8 cellular contexts compared by ENCODE assay signal in genomic region chr13:111152836-111153235, GRCh38. TPM values are rescaled to one million over a fixed set of nuclear protein-coding genes. Genes with fewer than 3 reads are reported as not detected.
DNase-seq lines count a peak whose midpoint lies in the region; ATAC-seq lines count a peak whose summit lies in the region.

No MANE protein-coding gene starts in this region.

- H3K9me2 ChIP-seq in Karpas-422 (replicated peaks; ENCODE audit: insufficient read depth, low read length) = no peaks in the 10 kb centered on the region

- H3K36me3 ChIP-seq in CD4-positive, CD25-positive, alpha-beta regulatory T cell (ENCODE audit: control insufficient read depth, insufficient read depth, low read length) = peaks cover 5% of the 10 kb centered on the region
- H3K36me3 ChIP-seq in Karpas-422 (ENCODE audit: insufficient read depth, low read length) (peaks cover 5% of the 10 kb centered on the region), mucosa of rectum (ENCODE audit: control insufficient read depth in 2 of 2, insufficient read depth in 2 of 2, low read length in 2 of 2) (peaks cover 0 to 3% of the 10 kb centered on the region in 2 donors)

- H3K4me3 Mint-ChIP-seq in CD4-positive, CD25-positive, alpha-beta regulatory T cell = peak overlapping the region; percentile 91 to 96 (median 95)
- peak overlapping the region; percentile 87 for H3K4me3 Mint-ChIP-seq in central memory CD8-positive, alpha-beta T cell

- H3K27me3 Mint-ChIP-seq in CD4-positive, CD25-positive, alpha-beta regulatory T cell = peaks cover 31% of the 10 kb centered on the region
- peaks cover 6% of the 10 kb centered on the region for H3K27me3 Mint-ChIP-seq in central memory CD8-positive, alpha-beta T cell

- H3K27me3 ChIP-seq in CD4-positive, CD25-positive, alpha-beta regulatory T cell (ENCODE audit: control insufficient read depth, insufficient read depth, low read length) = peaks cover 4% of the 10 kb centered on the region
- H3K27me3 ChIP-seq in Karpas-422 (ENCODE audit: low read length) (no peaks in the 10 kb centered on the region), mucosa of rectum (ENCODE audit: control insufficient read depth in 2 of 2, insufficient read depth in 2 of 2, low read length in 2 of 2) (peaks cover 0 to 3% of the 10 kb centered on the region in 2 donors)

- H3K9me3 Mint-ChIP-seq in CD4-positive, CD25-positive, alpha-beta regulatory T cell = no peaks in the 10 kb centered on the region
- no peaks in the 10 kb centered on the region for H3K9me3 Mint-ChIP-seq in central memory CD8-positive, alpha-beta T cell

- H3K36me3 Mint-ChIP-seq in CD4-positive, CD25-positive, alpha-beta regulatory T cell = peaks cover 5% of the 10 kb centered on the region
- H3K36me3 Mint-ChIP-seq in central memory CD8-positive, alpha-beta T cell (ENCODE audit: insufficient read depth) = peaks cover 14% of the 10 kb centered on the region

- H3K9ac ChIP-seq in Karpas-422 (ENCODE audit: low read length) (peak overlapping the region; percentile 90), mucosa of rectum (ENCODE audit: low read depth in 1 of 2, low read length in 2 of 2) (peak overlapping the region; percentile 82 to 97)

- no peak for ATAC-seq in CD4-positive, CD25-positive, alpha-beta regulatory T cell (ENCODE audit: low read depth in 2 of 2)
- no peak for ATAC-seq in central memory CD8-positive, alpha-beta T cell (replicated peaks; ENCODE audit: extremely low read depth, poor library complexity, severe bottlenecking)
- no peak for ATAC-seq in GM21390 (IDR thresholded peaks at IDR 0.05; ENCODE audit: unreplicated experiment)

- H3K4me2 ChIP-seq in Karpas-422 (ENCODE audit: low read depth, low read length, poor library complexity, severe bottlenecking) = peak overlapping the region; percentile 96

- peak overlapping the region; percentile 63 for H3K4me3 ChIP-seq in CD4-positive, CD25-positive, alpha-beta regulatory T cell (ENCODE audit: low read depth, low read length)
- H3K4me3 ChIP-seq in Karpas-422 (ENCODE audit: low read length) (peak overlapping the region; percentile 88), mucosa of rectum (ENCODE audit: low read length in 2 of 2) (peak overlapping the region; percentile 89 to 95)

- H3K79me2 ChIP-seq in Karpas-422 (ENCODE audit: low read length) = peaks cover 42% of the 10 kb centered on the region

- H3K27ac Mint-ChIP-seq in CD4-positive, CD25-positive, alpha-beta regulatory T cell = peak overlapping the region; percentile 91 to 94 (median 93)
- H3K27ac Mint-ChIP-seq in central memory CD8-positive, alpha-beta T cell (ENCODE audit: low read depth) = peak overlapping the region; percentile 93

- H4K20me1 ChIP-seq in Karpas-422 (ENCODE audit: insufficient read depth, low read depth, low read length) = peaks cover 7% of the 10 kb centered on the region; the same call in 1 of the 2 replicates

- H3K4me1 Mint-ChIP-seq in CD4-positive, CD25-positive, alpha-beta regulatory T cell = peaks cover 20 to 40% (median 29%) of the 10 kb centered on the region in 4 donors
- H3K4me1 Mint-ChIP-seq in central memory CD8-positive, alpha-beta T cell = peaks cover 15% of the 10 kb centered on the region

- H2AFZ ChIP-seq in Karpas-422 (ENCODE audit: low read length) = peak overlapping the region; percentile 48; the same call in 1 of the 2 replicates

- peak overlapping the region; percentile 80 for H3K27ac ChIP-seq in CD4-positive, CD25-positive, alpha-beta regulatory T cell (ENCODE audit: insufficient read depth, low read length, poor library complexity, severe bottlenecking)
- H3K27ac ChIP-seq in Karpas-422 (ENCODE audit: low read length) (peak overlapping the region; percentile 9; the same call in 1 of the 2 replicates), mucosa of rectum (ENCODE audit: low read depth in 2 of 2, low read length in 2 of 2) (peak overlapping the region; percentile 97 to 99)

- H3K9me3 ChIP-seq in CD4-positive, CD25-positive, alpha-beta regulatory T cell (ENCODE audit: control insufficient read depth in 2 of 2, low read length in 2 of 2) = no peaks in the 10 kb centered on the region
- no peaks in the 10 kb centered on the region for H3K9me3 ChIP-seq in Karpas-422 (ENCODE audit: low read length)
- no peaks in the 10 kb centered on the region for H3K9me3 ChIP-seq in mucosa of rectum (ENCODE audit: control insufficient read depth in 2 of 2, low read length in 2 of 2)

- peaks cover 28% of the 10 kb centered on the region for H3K4me1 ChIP-seq in CD4-positive, CD25-positive, alpha-beta regulatory T cell (ENCODE audit: control insufficient read depth, insufficient read depth, low read length, poor library complexity, severe bottlenecking)
- H3K4me1 ChIP-seq in Karpas-422 (ENCODE audit: low read length) (peaks cover 27% of the 10 kb centered on the region), mucosa of rectum (ENCODE audit: control insufficient read depth in 2 of 2, insufficient read depth in 2 of 2, low read length in 2 of 2) (peaks cover 16 to 21% of the 10 kb centered on the region in 2 donors)

- DNase-seq in CD4-positive, CD25-positive, alpha-beta regulatory T cell = no peak
- peak; percentile 44 for DNase-seq in Karpas-422
- no peak for DNase-seq in central memory CD8-positive, alpha-beta T cell (ENCODE audit: low spot score in 2 of 2)
- no peak for DNase-seq in NCI-H524 (lab: John Stamatoyannopoulos, UW)
- DNase-seq in stimulated activated CD4-positive, alpha-beta T cell treated with anti-CD3 and anti-CD28 coated beads, Interleukin-4, amount 100 ng/mL, for 24 hours = no peak
- DNase-seq in dedifferentiated amniotic fluid mesenchymal stem cell (ENCODE audit: extremely low spot score) = no peak

RNA-seq across cellular contexts. Expression of gene ARHGEF7, which starts 37.7 kb away (rescaled TPM):
- 84.9 TPM for total RNA-seq in CD4-positive, CD25-positive, alpha-beta regulatory T cell
- polyA plus RNA-seq in CD4-positive, CD25-positive, alpha-beta regulatory T cell = 10 to 100 TPM in 1 of 4 donors, 1 to 10 TPM in 3; 7.1 to 10.3 (median 9.0) TPM
- 90.6 and 100 TPM in 2 replicates for total RNA-seq in Karpas-422 (2014; rRNA removed; shearing (Covaris generic); ENCODE audit: low replicate concordance)

Comparison
In these comparisons a context has a peak if more than half of its experiments do, and no peak if none do; other contexts are left out.
1. H3K27ac ChIP-seq: peak in every context shown above with its lines; median percentile 98 in mucosa of rectum; 80 in CD4-positive, CD25-positive, alpha-beta regulatory T cell; 9 in Karpas-422.